ENCODE assay signal across 1 cellular context in the genomic region with DNA sequence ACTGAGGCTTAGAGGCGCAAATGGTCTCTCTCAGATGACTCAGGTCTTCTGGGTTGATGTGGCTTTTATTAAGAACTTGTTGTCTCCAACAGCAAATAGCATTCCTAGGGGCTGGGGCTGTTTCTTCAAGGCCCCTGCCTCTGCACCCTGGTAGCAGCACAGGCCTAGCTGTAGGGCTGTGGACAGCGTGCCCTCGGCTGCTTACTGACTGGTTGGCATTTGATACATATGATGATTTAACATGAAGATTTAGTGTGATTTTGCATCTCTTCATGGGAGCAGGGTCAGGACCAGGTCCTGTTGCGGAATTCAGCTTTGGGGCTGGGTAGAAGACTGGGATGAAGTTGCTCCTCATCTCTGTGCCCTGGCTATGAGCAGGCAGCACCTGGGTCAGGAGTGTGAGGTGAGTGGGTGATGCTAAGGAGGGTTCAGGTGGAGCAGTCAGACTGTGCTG.
TF ChIP-seq lines count a peak whose summit lies in the region.

No MANE protein-coding gene starts in this region.

TF ChIP-seq in HepG2, 621 proteins besides CTCF, POLR2A, EP300 and RAD21 (continues in another document):
- TF ChIP-seq ZNF567 (CRISPR knock-in tag; IDR thresholded peaks at IDR 0.05; ENCODE audit: borderline replicate concordance) (peak; percentile 57; the same call in 1 of the 2 replicates), ZEB1 (IDR thresholded peaks at IDR 0.05; ENCODE audit: insufficient replicate concordance, low read depth) (peak; percentile 48), MEF2D (CRISPR knock-in tag; IDR thresholded peaks at IDR 0.05) (no peak), MXI1 (IDR thresholded peaks at IDR 0.05; ENCODE audit: borderline replicate concordance, low read depth, low read length) (no peak), TGIF2 (CRISPR knock-in tag; IDR thresholded peaks at IDR 0.05) (no peak), ZNF891 (CRISPR knock-in tag; IDR thresholded peaks at IDR 0.05) (0 out of 2 replicates have a peak, but pooled peaks have one; percentile 3), MTF1 (CRISPR knock-in tag; IDR thresholded peaks at IDR 0.05) (no peak), ZNF350 (CRISPR knock-in tag; IDR thresholded peaks at IDR 0.05; ENCODE audit: borderline replicate concordance, low read depth) (0 out of 2 replicates have a peak, but pooled peaks have one; percentile 2), RBM22 (optimal IDR thresholded peaks at IDR 0.05; ENCODE audit: low read length) (peak; percentile 74), GPN1 (CRISPR knock-in tag; IDR thresholded peaks at IDR 0.05; ENCODE audit: borderline replicate concordance) (no peak), ZNF772 (CRISPR knock-in tag; IDR thresholded peaks at IDR 0.05) (peak; percentile 54; the same call in 1 of the 2 replicates), MTA3 (CRISPR knock-in tag; IDR thresholded peaks at IDR 0.05) (no peak), ZNF431 (CRISPR knock-in tag; IDR thresholded peaks at IDR 0.05; ENCODE audit: borderline replicate concordance, low read depth) (no peak), SP140L (CRISPR knock-in tag; IDR thresholded peaks at IDR 0.05; ENCODE audit: borderline replicate concordance) (no peak), IRX3 (CRISPR knock-in tag; IDR thresholded peaks at IDR 0.05; ENCODE audit: borderline replicate concordance, low read depth) (0 out of 2 replicates have a peak, but pooled peaks have one; percentile 38), ZSCAN31 (CRISPR knock-in tag; IDR thresholded peaks at IDR 0.05; ENCODE audit: low read depth) (peak; percentile 20; the same call in 1 of the 2 replicates), RBFOX2 (IDR thresholded peaks at IDR 0.05; ENCODE audit: low read depth, low read length) (no peak), RXRA (CRISPR knock-in tag; IDR thresholded peaks at IDR 0.05) (peak; percentile 28; the same call in 1 of the 2 replicates), ZNF766 (CRISPR knock-in tag; IDR thresholded peaks at IDR 0.05; ENCODE audit: borderline replicate concordance) (peak; percentile 54; the same call in 1 of the 2 replicates), ZNF543 (CRISPR knock-in tag; IDR thresholded peaks at IDR 0.05) (peak; percentile 5; the same call in 1 of the 2 replicates), ZNF788 (CRISPR knock-in tag; IDR thresholded peaks at IDR 0.05; ENCODE audit: borderline replicate concordance) (0 out of 2 replicates have a peak, but pooled peaks have one; percentile 6), SMYD3 (CRISPR knock-in tag; IDR thresholded peaks at IDR 0.05) (0 out of 2 replicates have a peak, but pooled peaks have one; percentile 16), STAG1 (CRISPR knock-in tag; IDR thresholded peaks at IDR 0.05) (no peak), ZNF605 (CRISPR knock-in tag; IDR thresholded peaks at IDR 0.05) (0 out of 2 replicates have a peak, but pooled peaks have one; percentile 38), BRD4 (CRISPR knock-in tag; IDR thresholded peaks at IDR 0.05) (peak; percentile 66; the same call in 1 of the 2 replicates)
- TF ChIP-seq, protein P1, sequence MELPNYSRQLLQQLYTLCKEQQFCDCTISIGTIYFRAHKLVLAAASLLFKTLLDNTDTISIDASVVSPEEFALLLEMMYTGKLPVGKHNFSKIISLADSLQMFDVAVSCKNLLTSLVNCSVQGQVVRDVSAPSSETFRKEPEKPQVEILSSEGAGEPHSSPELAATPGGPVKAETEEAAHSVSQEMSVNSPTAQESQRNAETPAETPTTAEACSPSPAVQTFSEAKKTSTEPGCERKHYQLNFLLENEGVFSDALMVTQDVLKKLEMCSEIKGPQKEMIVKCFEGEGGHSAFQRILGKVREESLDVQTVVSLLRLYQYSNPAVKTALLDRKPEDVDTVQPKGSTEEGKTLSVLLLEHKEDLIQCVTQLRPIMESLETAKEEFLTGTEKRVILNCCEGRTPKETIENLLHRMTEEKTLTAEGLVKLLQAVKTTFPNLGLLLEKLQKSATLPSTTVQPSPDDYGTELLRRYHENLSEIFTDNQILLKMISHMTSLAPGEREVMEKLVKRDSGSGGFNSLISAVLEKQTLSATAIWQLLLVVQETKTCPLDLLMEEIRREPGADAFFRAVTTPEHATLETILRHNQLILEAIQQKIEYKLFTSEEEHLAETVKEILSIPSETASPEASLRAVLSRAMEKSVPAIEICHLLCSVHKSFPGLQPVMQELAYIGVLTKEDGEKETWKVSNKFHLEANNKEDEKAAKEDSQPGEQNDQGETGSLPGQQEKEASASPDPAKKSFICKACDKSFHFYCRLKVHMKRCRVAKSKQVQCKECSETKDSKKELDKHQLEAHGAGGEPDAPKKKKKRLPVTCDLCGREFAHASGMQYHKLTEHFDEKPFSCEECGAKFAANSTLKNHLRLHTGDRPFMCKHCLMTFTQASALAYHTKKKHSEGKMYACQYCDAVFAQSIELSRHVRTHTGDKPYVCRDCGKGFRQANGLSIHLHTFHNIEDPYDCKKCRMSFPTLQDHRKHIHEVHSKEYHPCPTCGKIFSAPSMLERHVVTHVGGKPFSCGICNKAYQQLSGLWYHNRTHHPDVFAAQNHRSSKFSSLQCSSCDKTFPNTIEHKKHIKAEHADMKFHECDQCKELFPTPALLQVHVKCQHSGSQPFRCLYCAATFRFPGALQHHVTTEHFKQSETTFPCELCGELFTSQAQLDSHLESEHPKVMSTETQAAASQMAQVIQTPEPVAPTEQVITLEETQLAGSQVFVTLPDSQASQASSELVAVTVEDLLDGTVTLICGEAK (IDR thresholded peaks at IDR 0.05) = no peak
- TF ChIP-seq, protein P1 (CRISPR knock-in tag; IDR thresholded peaks at IDR 0.05) = peak; percentile 43; the same call in 1 of the 2 replicates
- TF ChIP-seq, protein P2, sequence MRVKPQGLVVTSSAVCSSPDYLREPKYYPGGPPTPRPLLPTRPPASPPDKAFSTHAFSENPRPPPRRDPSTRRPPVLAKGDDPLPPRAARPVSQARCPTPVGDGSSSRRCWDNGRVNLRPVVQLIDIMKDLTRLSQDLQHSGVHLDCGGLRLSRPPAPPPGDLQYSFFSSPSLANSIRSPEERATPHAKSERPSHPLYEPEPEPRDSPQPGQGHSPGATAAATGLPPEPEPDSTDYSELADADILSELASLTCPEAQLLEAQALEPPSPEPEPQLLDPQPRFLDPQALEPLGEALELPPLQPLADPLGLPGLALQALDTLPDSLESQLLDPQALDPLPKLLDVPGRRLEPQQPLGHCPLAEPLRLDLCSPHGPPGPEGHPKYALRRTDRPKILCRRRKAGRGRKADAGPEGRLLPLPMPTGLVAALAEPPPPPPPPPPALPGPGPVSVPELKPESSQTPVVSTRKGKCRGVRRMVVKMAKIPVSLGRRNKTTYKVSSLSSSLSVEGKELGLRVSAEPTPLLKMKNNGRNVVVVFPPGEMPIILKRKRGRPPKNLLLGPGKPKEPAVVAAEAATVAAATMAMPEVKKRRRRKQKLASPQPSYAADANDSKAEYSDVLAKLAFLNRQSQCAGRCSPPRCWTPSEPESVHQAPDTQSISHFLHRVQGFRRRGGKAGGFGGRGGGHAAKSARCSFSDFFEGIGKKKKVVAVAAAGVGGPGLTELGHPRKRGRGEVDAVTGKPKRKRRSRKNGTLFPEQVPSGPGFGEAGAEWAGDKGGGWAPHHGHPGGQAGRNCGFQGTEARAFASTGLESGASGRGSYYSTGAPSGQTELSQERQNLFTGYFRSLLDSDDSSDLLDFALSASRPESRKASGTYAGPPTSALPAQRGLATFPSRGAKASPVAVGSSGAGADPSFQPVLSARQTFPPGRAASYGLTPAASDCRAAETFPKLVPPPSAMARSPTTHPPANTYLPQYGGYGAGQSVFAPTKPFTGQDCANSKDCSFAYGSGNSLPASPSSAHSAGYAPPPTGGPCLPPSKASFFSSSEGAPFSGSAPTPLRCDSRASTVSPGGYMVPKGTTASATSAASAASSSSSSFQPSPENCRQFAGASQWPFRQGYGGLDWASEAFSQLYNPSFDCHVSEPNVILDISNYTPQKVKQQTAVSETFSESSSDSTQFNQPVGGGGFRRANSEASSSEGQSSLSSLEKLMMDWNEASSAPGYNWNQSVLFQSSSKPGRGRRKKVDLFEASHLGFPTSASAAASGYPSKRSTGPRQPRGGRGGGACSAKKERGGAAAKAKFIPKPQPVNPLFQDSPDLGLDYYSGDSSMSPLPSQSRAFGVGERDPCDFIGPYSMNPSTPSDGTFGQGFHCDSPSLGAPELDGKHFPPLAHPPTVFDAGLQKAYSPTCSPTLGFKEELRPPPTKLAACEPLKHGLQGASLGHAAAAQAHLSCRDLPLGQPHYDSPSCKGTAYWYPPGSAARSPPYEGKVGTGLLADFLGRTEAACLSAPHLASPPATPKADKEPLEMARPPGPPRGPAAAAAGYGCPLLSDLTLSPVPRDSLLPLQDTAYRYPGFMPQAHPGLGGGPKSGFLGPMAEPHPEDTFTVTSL (CRISPR knock-in tag; IDR thresholded peaks at IDR 0.05; ENCODE audit: borderline replicate concordance) = 0 out of 2 replicates have a peak, but pooled peaks have one; percentile 19
- TF ChIP-seq, protein P3, sequence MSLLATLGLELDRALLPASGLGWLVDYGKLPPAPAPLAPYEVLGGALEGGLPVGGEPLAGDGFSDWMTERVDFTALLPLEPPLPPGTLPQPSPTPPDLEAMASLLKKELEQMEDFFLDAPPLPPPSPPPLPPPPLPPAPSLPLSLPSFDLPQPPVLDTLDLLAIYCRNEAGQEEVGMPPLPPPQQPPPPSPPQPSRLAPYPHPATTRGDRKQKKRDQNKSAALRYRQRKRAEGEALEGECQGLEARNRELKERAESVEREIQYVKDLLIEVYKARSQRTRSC (CRISPR knock-in tag; IDR thresholded peaks at IDR 0.05; ENCODE audit: low read depth) = 0 out of 2 replicates have a peak, but pooled peaks have one; percentile 66
- TF ChIP-seq, protein P4, sequence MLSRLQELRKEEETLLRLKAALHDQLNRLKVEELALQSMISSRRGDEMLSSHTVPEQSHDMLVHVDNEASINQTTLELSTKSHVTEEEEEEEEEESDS (CRISPR knock-in tag; IDR thresholded peaks at IDR 0.05; ENCODE audit: borderline replicate concordance) = 0 out of 2 replicates have a peak, but pooled peaks have one; percentile 42
- TF ChIP-seq, protein P5, sequence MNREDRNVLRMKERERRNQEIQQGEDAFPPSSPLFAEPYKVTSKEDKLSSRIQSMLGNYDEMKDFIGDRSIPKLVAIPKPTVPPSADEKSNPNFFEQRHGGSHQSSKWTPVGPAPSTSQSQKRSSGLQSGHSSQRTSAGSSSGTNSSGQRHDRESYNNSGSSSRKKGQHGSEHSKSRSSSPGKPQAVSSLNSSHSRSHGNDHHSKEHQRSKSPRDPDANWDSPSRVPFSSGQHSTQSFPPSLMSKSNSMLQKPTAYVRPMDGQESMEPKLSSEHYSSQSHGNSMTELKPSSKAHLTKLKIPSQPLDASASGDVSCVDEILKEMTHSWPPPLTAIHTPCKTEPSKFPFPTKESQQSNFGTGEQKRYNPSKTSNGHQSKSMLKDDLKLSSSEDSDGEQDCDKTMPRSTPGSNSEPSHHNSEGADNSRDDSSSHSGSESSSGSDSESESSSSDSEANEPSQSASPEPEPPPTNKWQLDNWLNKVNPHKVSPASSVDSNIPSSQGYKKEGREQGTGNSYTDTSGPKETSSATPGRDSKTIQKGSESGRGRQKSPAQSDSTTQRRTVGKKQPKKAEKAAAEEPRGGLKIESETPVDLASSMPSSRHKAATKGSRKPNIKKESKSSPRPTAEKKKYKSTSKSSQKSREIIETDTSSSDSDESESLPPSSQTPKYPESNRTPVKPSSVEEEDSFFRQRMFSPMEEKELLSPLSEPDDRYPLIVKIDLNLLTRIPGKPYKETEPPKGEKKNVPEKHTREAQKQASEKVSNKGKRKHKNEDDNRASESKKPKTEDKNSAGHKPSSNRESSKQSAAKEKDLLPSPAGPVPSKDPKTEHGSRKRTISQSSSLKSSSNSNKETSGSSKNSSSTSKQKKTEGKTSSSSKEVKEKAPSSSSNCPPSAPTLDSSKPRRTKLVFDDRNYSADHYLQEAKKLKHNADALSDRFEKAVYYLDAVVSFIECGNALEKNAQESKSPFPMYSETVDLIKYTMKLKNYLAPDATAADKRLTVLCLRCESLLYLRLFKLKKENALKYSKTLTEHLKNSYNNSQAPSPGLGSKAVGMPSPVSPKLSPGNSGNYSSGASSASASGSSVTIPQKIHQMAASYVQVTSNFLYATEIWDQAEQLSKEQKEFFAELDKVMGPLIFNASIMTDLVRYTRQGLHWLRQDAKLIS (CRISPR knock-in tag; IDR thresholded peaks at IDR 0.05) = peak; percentile 10; the same call in 1 of the 2 replicates
- TF ChIP-seq, protein P6, sequence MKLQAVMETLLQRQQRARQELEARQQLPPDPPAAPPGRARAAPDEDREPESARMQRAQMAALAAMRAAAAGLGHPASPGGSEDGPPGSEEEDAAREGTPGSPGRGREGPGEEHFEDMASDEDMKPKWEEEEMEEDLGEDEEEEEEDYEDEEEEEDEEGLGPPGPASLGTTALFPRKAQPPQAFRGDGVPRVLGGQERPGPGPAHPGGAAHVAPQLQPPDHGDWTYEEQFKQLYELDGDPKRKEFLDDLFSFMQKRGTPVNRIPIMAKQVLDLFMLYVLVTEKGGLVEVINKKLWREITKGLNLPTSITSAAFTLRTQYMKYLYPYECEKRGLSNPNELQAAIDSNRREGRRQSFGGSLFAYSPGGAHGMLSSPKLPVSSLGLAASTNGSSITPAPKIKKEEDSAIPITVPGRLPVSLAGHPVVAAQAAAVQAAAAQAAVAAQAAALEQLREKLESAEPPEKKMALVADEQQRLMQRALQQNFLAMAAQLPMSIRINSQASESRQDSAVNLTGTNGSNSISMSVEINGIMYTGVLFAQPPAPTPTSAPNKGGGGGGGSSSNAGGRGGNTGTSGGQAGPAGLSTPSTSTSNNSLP (IDR thresholded peaks at IDR 0.05; ENCODE audit: low read depth, low read length) = no peak
- TF ChIP-seq, protein P7, sequence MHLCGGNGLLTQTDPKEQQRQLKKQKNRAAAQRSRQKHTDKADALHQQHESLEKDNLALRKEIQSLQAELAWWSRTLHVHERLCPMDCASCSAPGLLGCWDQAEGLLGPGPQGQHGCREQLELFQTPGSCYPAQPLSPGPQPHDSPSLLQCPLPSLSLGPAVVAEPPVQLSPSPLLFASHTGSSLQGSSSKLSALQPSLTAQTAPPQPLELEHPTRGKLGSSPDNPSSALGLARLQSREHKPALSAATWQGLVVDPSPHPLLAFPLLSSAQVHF (CRISPR knock-in tag; IDR thresholded peaks at IDR 0.05) = peak; percentile 45; the same call in 1 of the 2 replicates
